ENCODE assay signal across 8 cellular contexts in the genomic region with DNA sequence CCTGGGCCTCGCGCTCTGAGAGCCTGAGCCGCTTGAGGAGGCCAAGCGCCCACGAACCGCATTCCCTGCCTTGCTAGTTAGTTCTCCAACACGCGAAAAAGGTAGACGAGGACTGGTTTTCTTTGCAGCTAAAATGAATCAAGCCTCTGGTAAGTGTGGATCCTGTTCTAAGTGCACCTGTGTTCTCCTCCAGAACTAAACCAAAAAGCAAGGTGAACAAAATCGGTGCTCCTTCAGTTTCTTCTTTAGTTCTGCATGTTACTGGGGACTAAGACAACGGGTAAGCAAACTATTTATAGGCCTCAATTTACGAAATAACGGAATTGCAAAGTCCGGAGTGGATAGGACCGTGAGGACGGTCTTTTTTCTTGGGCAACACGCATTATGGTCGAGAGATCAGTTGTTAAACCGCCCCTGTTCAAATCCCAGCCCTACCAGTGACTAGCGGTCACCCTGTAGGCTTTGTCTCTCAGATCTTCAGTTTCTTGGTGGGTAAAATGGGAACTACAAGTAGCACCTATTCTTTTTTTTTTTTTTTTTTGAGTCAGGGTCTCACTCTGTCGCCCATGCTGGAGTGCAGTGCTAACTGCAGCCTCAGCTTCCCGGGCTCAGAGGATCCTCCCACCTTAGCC. TPM values are rescaled to one million over a fixed set of nuclear protein-coding genes. Genes with fewer than 3 reads are reported as not detected.
A peak's percentile ranks its signal among the peaks of the same experiment; 100 is the strongest.
DNase-seq lines count a peak whose midpoint lies in the region; ATAC-seq, FAIRE-seq and TF ChIP-seq lines count a peak whose summit lies in the region.

No MANE protein-coding gene starts in this region.

- H3K9me3 ChIP-seq in RWPE2 (ENCODE audit: severe bottlenecking) (no peaks in the 10 kb centered on the region), ovary (no peaks in the 10 kb centered on the region)

- H3K4me1 ChIP-seq in RWPE2 (ENCODE audit: insufficient read depth, poor library complexity, severe bottlenecking), result peaks cover 22% of the 10 kb centered on the region
- H3K4me1 ChIP-seq in ovary (ENCODE audit: insufficient read depth), result peaks cover 17% of the 10 kb centered on the region

- intact Hi-C loops in activated CD4-positive, alpha-beta T cell treated with anti-CD3 and anti-CD28 coated beads, Interleukin-2, amount 10 ng/mL, durations not matched to agents 24 days and 14 days (cut with micrococcal nuclease), result no loop called here
- intact Hi-C loops in ovary (cut with DNase I), result loop anchor here in 1 of 4 donors (10.0 kb wide), 1 partner anchor 177 kb away; no protein-coding TSS in a partner anchor

- 1 to 3% (median 2%) methylated on average over 21 to 22 of the region's 22 CpGs for WGBS in ovary, 3 donors

- TF ChIP-seq POLR2A in ovary (IDR thresholded peaks at IDR 0.05) (no peak), GM12891 (IDR thresholded peaks at IDR 0.05; ENCODE audit: low read depth, low read length) (no peak)

- H3K27me3 ChIP-seq in RWPE2 (ENCODE audit: insufficient read depth, poor library complexity, severe bottlenecking) (no peaks in the 10 kb centered on the region), ovary (no peaks in the 10 kb centered on the region)

- H3K27ac ChIP-seq in RWPE2 (ENCODE audit: poor library complexity, severe bottlenecking) (peak overlapping the region; percentile 91), ovary (peak overlapping the region in 1 of 2 donors; percentile 78)

- no peaks in the 10 kb centered on the region for H3K9me3 Mint-ChIP-seq in activated CD4-positive, alpha-beta T cell treated with anti-CD3 and anti-CD28 coated beads, Interleukin-2, amount 10 ng/mL, durations not matched to agents 24 days and 14 days

- H3K36me3 Mint-ChIP-seq in activated CD4-positive, alpha-beta T cell treated with anti-CD3 and anti-CD28 coated beads, Interleukin-2, amount 10 ng/mL, durations not matched to agents 24 days and 14 days (ENCODE audit: low read depth), result peaks cover 10% of the 10 kb centered on the region

- H3K4me1 Mint-ChIP-seq in activated CD4-positive, alpha-beta T cell treated with anti-CD3 and anti-CD28 coated beads, Interleukin-2, amount 10 ng/mL, durations not matched to agents 24 days and 14 days, result peaks cover 33% of the 10 kb centered on the region

- no peak for TF ChIP-seq CTCF in RWPE2 (IDR thresholded peaks at IDR 0.05; ENCODE audit: poor library complexity, severe bottlenecking)
- peak; percentile 14 for TF ChIP-seq CTCF in epithelial cell of proximal tubule (conservative IDR thresholded peaks at IDR 0.05; ENCODE audit: low read depth, low read length)
- no peak for TF ChIP-seq CTCF in ovary (IDR thresholded peaks at IDR 0.05)

- H3K27me3 Mint-ChIP-seq in activated CD4-positive, alpha-beta T cell treated with anti-CD3 and anti-CD28 coated beads, Interleukin-2, amount 10 ng/mL, durations not matched to agents 24 days and 14 days, result no peaks in the 10 kb centered on the region

- H3K4me3 Mint-ChIP-seq in activated CD4-positive, alpha-beta T cell treated with anti-CD3 and anti-CD28 coated beads, Interleukin-2, amount 10 ng/mL, durations not matched to agents 24 days and 14 days, result peak overlapping the region; percentile 94

- H3K4me3 ChIP-seq in RWPE2 (ENCODE audit: severe bottlenecking), result peak overlapping the region; percentile 71
- H3K4me3 ChIP-seq in epithelial cell of proximal tubule (ENCODE audit: low read depth, low read length), result peak overlapping the region; percentile 88
- peak overlapping the region; percentile 99 for H3K4me3 ChIP-seq in ovary

- DNase-seq in activated CD4-positive, alpha-beta T cell treated with anti-CD3 and anti-CD28 coated beads, Interleukin-2, amount 10 ng/mL, durations not matched to agents 24 days and 14 days, result peak; percentile 67
- DNase-seq in activated CD4-positive, alpha-beta T cell treated with anti-CD3 and anti-CD28 coated beads for 4 hours, result no peak
- DNase-seq in RWPE2 (ENCODE audit: low spot score) (no peak), epithelial cell of proximal tubule (ENCODE audit: low read depth) (no peak), ovary (no peak), GM12891 (ENCODE audit: insufficient read length, low spot score) (no peak), mucosa of gallbladder (ENCODE audit: low spot score) (no peak)

- peak overlapping the region; percentile 96 for H3K27ac Mint-ChIP-seq in activated CD4-positive, alpha-beta T cell treated with anti-CD3 and anti-CD28 coated beads, Interleukin-2, amount 10 ng/mL, durations not matched to agents 24 days and 14 days

- no peak for FAIRE-seq in GM12891 (lab: Jason Lieb, UNC)

- no peak for ATAC-seq in RWPE2 (ENCODE audit: low read depth)
- ATAC-seq in HG02870 (IDR thresholded peaks at IDR 0.05; ENCODE audit: unreplicated experiment), result no peak

- H3K36me3 ChIP-seq in RWPE2 (ENCODE audit: low read depth) (peaks cover 20% of the 10 kb centered on the region), ovary (no peaks in the 10 kb centered on the region)

- TF ChIP-seq EP300 in ovary (IDR thresholded peaks at IDR 0.05), result no peak

TF ChIP-seq in GM12891, 5 proteins besides CTCF, POLR2A, EP300 and RAD21:
- no peak for TF ChIP-seq SPI1 (IDR thresholded peaks at IDR 0.05; ENCODE audit: low read depth, low read length)
- no peak for TF ChIP-seq PAX5 (IDR thresholded peaks at IDR 0.05; ENCODE audit: insufficient read depth, low read length, severe bottlenecking)

RNA-seq across cellular contexts. Expression of a gene that starts 1.0 kb away (rescaled TPM):
- total RNA-seq in activated CD4-positive, alpha-beta T cell treated with anti-CD3 and anti-CD28 coated beads, Interleukin-2, amount 10 ng/mL, durations not matched to agents 24 days and 14 days, result 152 TPM in 2 replicates
- total RNA-seq in epithelial cell of proximal tubule, result 44.3 and 50.8 TPM in 2 replicates
- total RNA-seq in ovary, result 100 to 1,000 TPM in 5 of 7 donors, 10 to 100 TPM in 2; 56.1 to 188 (median 123) TPM
- polyA plus RNA-seq in ovary, result 10 to 100 TPM; 52.1 to 68.5 TPM
- 50.7 TPM for polyA plus RNA-seq in GM12891 (2012; ENCODE audit: low read depth, missing spikeins)
- total RNA-seq in mucosa of gallbladder, result 143 TPM

RNA-seq across cellular contexts. Expression of a gene that starts 16.8 kb away (rescaled TPM):
- total RNA-seq in activated CD4-positive, alpha-beta T cell treated with anti-CD3 and anti-CD28 coated beads, Interleukin-2, amount 10 ng/mL, durations not matched to agents 24 days and 14 days, result 109 and 110 TPM in 2 replicates
- total RNA-seq in epithelial cell of proximal tubule, result 66.7 and 122 TPM in 2 replicates
- total RNA-seq in ovary, result 100 to 1,000 TPM in 3 of 7 donors, 10 to 100 TPM in 4; 73.5 to 145 (median 96.0) TPM
- polyA plus RNA-seq in ovary, result 10 to 100 TPM; 48.9 to 76.7 TPM
- polyA plus RNA-seq in GM12891 (2012; ENCODE audit: low read depth, missing spikeins), result 54.3 TPM
- 106 TPM for total RNA-seq in mucosa of gallbladder
